8 cellular contexts compared by ENCODE assay signal in the genomic region with DNA sequence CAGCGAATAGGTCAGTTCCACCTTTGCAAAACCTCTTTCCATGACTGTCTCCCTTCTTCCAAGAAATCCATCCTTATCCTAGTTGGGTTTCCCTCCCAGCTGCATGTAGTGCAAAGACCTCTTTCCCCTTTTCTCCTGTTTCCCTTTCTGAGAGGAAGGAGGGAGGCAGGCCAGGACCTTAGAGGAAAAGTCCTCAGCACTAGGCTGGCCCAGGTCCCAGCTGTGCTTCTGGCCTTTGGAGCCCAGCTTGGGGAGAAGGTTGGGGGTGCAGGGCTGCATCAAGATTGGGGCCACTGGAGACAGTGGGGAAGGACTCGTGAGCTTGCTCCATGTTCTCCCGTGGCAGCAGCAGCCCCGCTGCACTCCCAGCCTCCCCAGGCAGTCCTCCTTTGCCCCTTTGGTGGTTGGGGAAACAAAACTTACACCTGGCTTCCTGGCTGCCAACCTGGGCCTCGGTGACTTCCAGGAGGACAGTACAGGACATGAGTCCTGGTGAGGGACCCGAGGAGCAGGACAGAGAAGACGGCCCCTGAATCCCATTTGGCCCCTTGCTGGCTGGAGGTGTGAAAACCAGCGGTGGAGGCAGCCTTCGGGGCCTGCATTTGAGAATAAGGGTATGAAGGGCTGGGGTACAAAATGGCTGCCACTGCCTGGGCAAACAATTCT. TPM values are rescaled to one million over a fixed set of nuclear protein-coding genes. Genes with fewer than 3 reads are reported as not detected.
DNase-seq lines count a peak whose midpoint lies in the region; ATAC-seq and TF ChIP-seq lines count a peak whose summit lies in the region.

No MANE protein-coding gene starts in this region.

- H3K9me3 ChIP-seq in heart right ventricle (no peaks in the 10 kb centered on the region), gastrocnemius medialis (no peaks in the 10 kb centered on the region)

- H3F3A ChIP-seq in GM23338 (replicated peaks; ENCODE audit: low read depth) = peaks cover 9% of the 10 kb centered on the region; the same call in 1 of the 2 replicates

- 60 to 61% methylated on average over 9 of the region's 9 CpGs for WGBS in heart right ventricle, 2 donors

- no peaks in the 10 kb centered on the region for H3K9me2 ChIP-seq in GM23338 (ENCODE audit: insufficient read depth)

- H3K4me1 ChIP-seq in GM23338 (ENCODE audit: insufficient read depth) (peaks cover 7% of the 10 kb centered on the region), heart right ventricle (peaks cover 10 to 54% (median 39%) of the 10 kb centered on the region in 9 donors), gastrocnemius medialis (peaks cover 38 to 43% of the 10 kb centered on the region in 2 donors)

- in situ Hi-C loops in gastrocnemius medialis (cut with MboI; ENCODE audit: low sequenced_read_pairs in 4 of 4) = loop anchor here in 1 of 4 donors (25.0 kb wide), 1 partner anchor 100 kb away; a partner anchor contains a TSS

- POLR2A ChIA-PET in activated CD4-positive, alpha-beta memory T cell treated with anti-CD3 and anti-CD28 coated beads, Interleukin-2, amount 10 ng/mL, durations not matched to agents 7 days and 5 days (lab: Charles Lee) = interaction anchor here (0.7 to 8.9 kb wide), 14 partner anchors 10 to 264 kb away, joined by 3 to 470 read pairs (median 10); a partner anchor contains a TSS

- H3K79me2 ChIP-seq in GM23338 (replicated peaks; ENCODE audit: insufficient read depth) = peaks cover 13% of the 10 kb centered on the region

- no peak for DNase-seq in GM23338 (ENCODE audit: low spot score)
- no peak for DNase-seq in activated CD4-positive, alpha-beta memory T cell treated with anti-CD3 and anti-CD28 coated beads, Interleukin-2, amount 10 ng/mL, durations not matched to agents 7 days and 5 days
- DNase-seq in heart right ventricle = peak in 1 of 2 donors; percentile 30
- no peak for DNase-seq in gastrocnemius medialis
- DNase-seq in stimulated activated CD4-positive, alpha-beta T cell treated with anti-CD3 and anti-CD28 coated beads, Interleukin-4, amount 100 ng/mL, for 4 hours = no peak
- DNase-seq in COLO829 (ENCODE audit: low spot score) = no peak
- DNase-seq in DMS79 treated with DMSO at 0.1 percent for 48 hours (lab: John Stamatoyannopoulos, UW) = no peak
- DNase-seq in NCI-H146 (lab: John Stamatoyannopoulos, UW) = no peak

- no peak for TF ChIP-seq CTCF in GM23338 (conservative IDR thresholded peaks at IDR 0.05; ENCODE audit: low read depth in 2 of 2)
- no peak for TF ChIP-seq CTCF in heart right ventricle (IDR thresholded peaks at IDR 0.05)
- TF ChIP-seq CTCF in gastrocnemius medialis (IDR thresholded peaks at IDR 0.05 in 4 of 5, conservative IDR thresholded peaks at IDR 0.05 in 1 of 5) = no peak

- peak overlapping the region; percentile 59 for H3K4me2 ChIP-seq in GM23338

- H3K4me1 Mint-ChIP-seq in GM23338 = peaks cover 26% of the 10 kb centered on the region
- peaks cover 44% of the 10 kb centered on the region for H3K4me1 Mint-ChIP-seq in activated CD4-positive, alpha-beta memory T cell treated with anti-CD3 and anti-CD28 coated beads, Interleukin-2, amount 10 ng/mL, durations not matched to agents 7 days and 5 days

- CTCF ChIA-PET in activated CD4-positive, alpha-beta memory T cell treated with anti-CD3 and anti-CD28 coated beads, Interleukin-2, amount 10 ng/mL, durations not matched to agents 7 days and 5 days (lab: Charles Lee) = interaction anchor here (1.8 to 7.6 kb wide), 4 partner anchors 11 to 36 kb away, joined by 9 to 198 read pairs (median 43); a partner anchor contains a TSS

- H3K27ac ChIP-seq in GM23338 (ENCODE audit: low read depth) = no peak overlapping the region
- H3K27ac ChIP-seq in heart right ventricle = peak overlapping the region in 9 of 10 donors; percentile 47 to 100 (median 66)
- H3K27ac ChIP-seq in gastrocnemius medialis = peak overlapping the region; percentile 74 to 100 (median 88)

- H3K27ac Mint-ChIP-seq in GM23338 = peak overlapping the region; percentile 90
- peak overlapping the region; percentile 90 for H3K27ac Mint-ChIP-seq in activated CD4-positive, alpha-beta memory T cell treated with anti-CD3 and anti-CD28 coated beads, Interleukin-2, amount 10 ng/mL, durations not matched to agents 7 days and 5 days

- TF ChIP-seq POLR2A in gastrocnemius medialis (IDR thresholded peaks at IDR 0.05) = no peak

- peaks cover 10% of the 10 kb centered on the region for H3K27me3 Mint-ChIP-seq in GM23338 (ENCODE audit: insufficient read depth, low read depth, poor library complexity)
- H3K27me3 Mint-ChIP-seq in activated CD4-positive, alpha-beta memory T cell treated with anti-CD3 and anti-CD28 coated beads, Interleukin-2, amount 10 ng/mL, durations not matched to agents 7 days and 5 days = no peaks in the 10 kb centered on the region

- H3K4me3 Mint-ChIP-seq in GM23338 = peak overlapping the region; percentile 95
- peak overlapping the region; percentile 98 for H3K4me3 Mint-ChIP-seq in activated CD4-positive, alpha-beta memory T cell treated with anti-CD3 and anti-CD28 coated beads, Interleukin-2, amount 10 ng/mL, durations not matched to agents 7 days and 5 days

- H3K27me3 ChIP-seq in GM23338 (ENCODE audit: insufficient read depth) (no peaks in the 10 kb centered on the region), heart right ventricle (no peaks in the 10 kb centered on the region), gastrocnemius medialis (no peaks in the 10 kb centered on the region)

- intact Hi-C loops in heart right ventricle (cut with DNase I) = loop anchor here in 2 of 10 donors (5.0 kb wide), 1 partner anchor 35 kb away; no protein-coding TSS in a partner anchor
- intact Hi-C loops in gastrocnemius medialis (cut with DNase I; ENCODE audit: low total_unique reads) = loop anchor here (5.0 kb wide), 1 partner anchor 155 kb away; a partner anchor contains a TSS

- ATAC-seq in GM23338 (no peak), heart right ventricle (peak in 1 of 8 donors; percentile 15), gastrocnemius medialis (no peak)

- peaks cover 15% of the 10 kb centered on the region for H3K36me3 Mint-ChIP-seq in GM23338 (ENCODE audit: low read depth)
- peaks cover 34% of the 10 kb centered on the region for H3K36me3 Mint-ChIP-seq in activated CD4-positive, alpha-beta memory T cell treated with anti-CD3 and anti-CD28 coated beads, Interleukin-2, amount 10 ng/mL, durations not matched to agents 7 days and 5 days (ENCODE audit: low read depth)

- H3K9me3 Mint-ChIP-seq in GM23338 = no peaks in the 10 kb centered on the region
- H3K9me3 Mint-ChIP-seq in activated CD4-positive, alpha-beta memory T cell treated with anti-CD3 and anti-CD28 coated beads, Interleukin-2, amount 10 ng/mL, durations not matched to agents 7 days and 5 days = no peaks in the 10 kb centered on the region

- no peaks in the 10 kb centered on the region for H4K20me1 ChIP-seq in GM23338 (replicated peaks; ENCODE audit: insufficient read depth)

- H3K4me3 ChIP-seq in GM23338 (peak overlapping the region; percentile 41), heart right ventricle (peak overlapping the region in 9 of 10 donors; percentile 10 to 96 (median 49)), gastrocnemius medialis (peak overlapping the region; percentile 34 to 99 (median 50))

- H3K36me3 ChIP-seq in GM23338 (ENCODE audit: insufficient read depth) = no peaks in the 10 kb centered on the region
- peaks cover 0 to 11% (median 0%) of the 10 kb centered on the region in 9 donors for H3K36me3 ChIP-seq in heart right ventricle
- H3K36me3 ChIP-seq in gastrocnemius medialis = peaks cover 0 to 4% of the 10 kb centered on the region in 2 donors

- no peak overlapping the region for H2AFZ ChIP-seq in GM23338

RNA-seq across cellular contexts. Expression of a gene that starts 0.5 kb away (rescaled TPM):
- total RNA-seq in GM23338 (2014; rRNA removed; shearing (Covaris generic)) = 9.0 and 9.8 TPM in 2 replicates
- polyA plus RNA-seq in GM23338 (2016; fragmentation: Nextera tagmentation; extraction: Ambion mirVana) (9.5 and 12.4 TPM in 2 replicates), heart right ventricle (1 to 10 TPM; 3.0 to 6.4 TPM)
- total RNA-seq in activated CD4-positive, alpha-beta memory T cell treated with anti-CD3 and anti-CD28 coated beads, Interleukin-2, amount 10 ng/mL, durations not matched to agents 7 days and 5 days = 1 to 10 TPM; 6.5 to 8.0 TPM
- total RNA-seq in heart right ventricle (10 to 100 TPM in 1 of 10 donors, 1 to 10 TPM in 9; 4.6 to 10.3 (median 6.3) TPM), gastrocnemius medialis (10 to 100 TPM; 31.4 to 70.8 (median 64.9) TPM)

RNA-seq across cellular contexts. Expression of a gene that starts 13.9 kb away (rescaled TPM):
- 10.9 and 11.9 TPM in 2 replicates for total RNA-seq in GM23338 (2014; rRNA removed; shearing (Covaris generic))
- polyA plus RNA-seq in GM23338 (2016; fragmentation: Nextera tagmentation; extraction: Ambion mirVana) = 9.2 and 9.7 TPM in 2 replicates
- total RNA-seq in activated CD4-positive, alpha-beta memory T cell treated with anti-CD3 and anti-CD28 coated beads, Interleukin-2, amount 10 ng/mL, durations not matched to agents 7 days and 5 days = 10 to 100 TPM; 35.0 to 35.8 TPM
- 10 to 100 TPM; 17.0 to 37.4 (median 20.1) TPM for total RNA-seq in heart right ventricle
- 10 to 100 TPM in 1 of 2 donors, 1 to 10 TPM in 1; 8.4 to 11.0 TPM for polyA plus RNA-seq in heart right ventricle
- total RNA-seq in gastrocnemius medialis = 10 to 100 TPM; 26.3 to 79.6 (median 36.9) TPM

RNA-seq across cellular contexts. Expression of a gene that starts 26.7 kb away (rescaled TPM):
- total RNA-seq in GM23338 (2014; rRNA removed; shearing (Covaris generic)) = 5.1 and 6.7 TPM in 2 replicates
- polyA plus RNA-seq in GM23338 (2016; fragmentation: Nextera tagmentation; extraction: Ambion mirVana) (4.5 and 5.1 TPM in 2 replicates), heart right ventricle (10 to 100 TPM in 1 of 2 donors, 1 to 10 TPM in 1; 4.2 to 16.7 TPM)
- total RNA-seq in activated CD4-positive, alpha-beta memory T cell treated with anti-CD3 and anti-CD28 coated beads, Interleukin-2, amount 10 ng/mL, durations not matched to agents 7 days and 5 days = 10 to 100 TPM; 15.0 to 17.8 TPM
- total RNA-seq in heart right ventricle (1 to 10 TPM; 6.1 to 9.7 (median 7.3) TPM), gastrocnemius medialis (1 to 10 TPM; 2.2 to 3.2 (median 2.5) TPM)

RNA-seq across cellular contexts. Expression of a gene that starts 29.8 kb away (rescaled TPM):
- total RNA-seq in GM23338 (2014; rRNA removed; shearing (Covaris generic)) = 15.9 and 32.1 TPM in 2 replicates
- 3.0 and 5.7 TPM in 2 replicates for polyA plus RNA-seq in GM23338 (2016; fragmentation: Nextera tagmentation; extraction: Ambion mirVana)
- total RNA-seq in activated CD4-positive, alpha-beta memory T cell treated with anti-CD3 and anti-CD28 coated beads, Interleukin-2, amount 10 ng/mL, durations not matched to agents 7 days and 5 days = 1 to 10 TPM; 2.7 to 3.1 TPM
- 100 to 1,000 TPM in 9 of 10 donors, 10 to 100 TPM in 1; 87.2 to 188 (median 115) TPM for total RNA-seq in heart right ventricle
- 10 to 100 TPM; 44.6 to 72.3 TPM for polyA plus RNA-seq in heart right ventricle
- 100 to 1,000 TPM in 1 of 4 donors, 10 to 100 TPM in 3; 38.6 to 186 (median 75.1) TPM for total RNA-seq in gastrocnemius medialis

RNA-seq across cellular contexts. Expression of a gene that starts 59.5 kb away (rescaled TPM):
- total RNA-seq in GM23338 (2014; rRNA removed; shearing (Covaris generic)) = 9.3 and 23.1 TPM in 2 replicates
- polyA plus RNA-seq in GM23338 (2016; fragmentation: Nextera tagmentation; extraction: Ambion mirVana) (5.6 and 6.6 TPM in 2 replicates), heart right ventricle (10 to 100 TPM in 1 of 2 donors, 1 to 10 TPM in 1; 5.3 to 11.1 TPM)
- total RNA-seq in activated CD4-positive, alpha-beta memory T cell treated with anti-CD3 and anti-CD28 coated beads, Interleukin-2, amount 10 ng/mL, durations not matched to agents 7 days and 5 days = 100 to 1,000 TPM; 465 to 477 TPM
- total RNA-seq in heart right ventricle (10 to 100 TPM in 5 of 10 donors, 1 to 10 TPM in 5; 6.3 to 28.7 (median 9.8) TPM), gastrocnemius medialis (1 to 10 TPM in 3 of 4 donors, under 1 TPM in 1; 0.22 to 5.2 (median 3.0) TPM)
